ENCODE assay signal across 2 cellular contexts in the genomic region with DNA sequence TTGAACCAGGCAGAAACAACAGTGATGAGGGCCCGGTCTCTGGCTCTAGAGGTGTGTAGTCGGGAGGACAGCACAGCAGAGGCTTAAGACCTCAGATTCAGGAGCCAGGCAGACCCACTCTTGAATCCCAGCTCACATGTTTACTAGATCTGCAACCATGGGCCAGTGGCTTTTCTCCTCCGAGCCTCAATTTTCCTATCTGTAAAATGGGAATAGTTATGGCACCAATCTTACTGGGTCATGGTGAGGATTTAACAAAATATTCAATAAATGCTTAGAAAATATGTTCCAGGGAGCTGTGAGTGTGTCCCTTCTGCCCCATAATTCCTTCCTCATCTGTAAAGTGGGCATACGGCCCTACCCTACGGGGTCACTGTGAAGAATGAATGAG.
TF ChIP-seq lines count a peak whose summit lies in the region.

No MANE protein-coding gene starts in this region.

TF ChIP-seq in IMR-90, 13 proteins besides CTCF, POLR2A, EP300 and RAD21:
- no peak for TF ChIP-seq RCOR1 (IDR thresholded peaks at IDR 0.05; ENCODE audit: insufficient replicate concordance, low read length)
- no peak for TF ChIP-seq MAZ (IDR thresholded peaks at IDR 0.05; ENCODE audit: borderline replicate concordance, low read depth, low read length)
- TF ChIP-seq CEBPB (IDR thresholded peaks at IDR 0.05; ENCODE audit: low read depth, low read length): no peak
- TF ChIP-seq, protein P1, sequence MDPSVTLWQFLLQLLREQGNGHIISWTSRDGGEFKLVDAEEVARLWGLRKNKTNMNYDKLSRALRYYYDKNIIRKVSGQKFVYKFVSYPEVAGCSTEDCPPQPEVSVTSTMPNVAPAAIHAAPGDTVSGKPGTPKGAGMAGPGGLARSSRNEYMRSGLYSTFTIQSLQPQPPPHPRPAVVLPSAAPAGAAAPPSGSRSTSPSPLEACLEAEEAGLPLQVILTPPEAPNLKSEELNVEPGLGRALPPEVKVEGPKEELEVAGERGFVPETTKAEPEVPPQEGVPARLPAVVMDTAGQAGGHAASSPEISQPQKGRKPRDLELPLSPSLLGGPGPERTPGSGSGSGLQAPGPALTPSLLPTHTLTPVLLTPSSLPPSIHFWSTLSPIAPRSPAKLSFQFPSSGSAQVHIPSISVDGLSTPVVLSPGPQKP (IDR thresholded peaks at IDR 0.05; ENCODE audit: borderline replicate concordance, low read depth, low read length): no peak
- TF ChIP-seq RFX5 (IDR thresholded peaks at IDR 0.05; ENCODE audit: low read depth, low read length): no peak
- TF ChIP-seq SMC3 (IDR thresholded peaks at IDR 0.05; ENCODE audit: low read depth, low read length): no peak

TF ChIP-seq in K562, 482 proteins besides CTCF, POLR2A, EP300 and RAD21:
- TF ChIP-seq BCOR (IDR thresholded peaks at IDR 0.05) (peak; percentile 87), TCF7 (IDR thresholded peaks at IDR 0.05; ENCODE audit: borderline replicate concordance) (no peak), TFAM (CRISPR knock-in tag; conservative IDR thresholded peaks at IDR 0.05) (no peak), CEBPB (tag; IDR thresholded peaks at IDR 0.05) (no peak), HDAC3 (IDR thresholded peaks at IDR 0.05; ENCODE audit: borderline replicate concordance, partially characterized antibody) (no peak), RFX1 (IDR thresholded peaks at IDR 0.05) (no peak), CEBPG (CRISPR knock-in tag; IDR thresholded peaks at IDR 0.05) (no peak), CEBPG (tag; conservative IDR thresholded peaks at IDR 0.05 in 1 of 2, IDR thresholded peaks at IDR 0.05 in 1 of 2) (no peak), PURB (CRISPR knock-in tag; IDR thresholded peaks at IDR 0.05; ENCODE audit: low read depth) (no peak), ZNF695 (CRISPR knock-in tag; IDR thresholded peaks at IDR 0.05) (no peak), SMARCA5 (IDR thresholded peaks at IDR 0.05) (no peak), NONO (IDR thresholded peaks at IDR 0.05; ENCODE audit: low read depth in 2 of 2, low read length in 1 of 2) (no peak), ZNF316 (IDR thresholded peaks at IDR 0.05) (no peak), ZNF384 (IDR thresholded peaks at IDR 0.05; ENCODE audit: low read depth, low read length) (no peak), MCM7 (IDR thresholded peaks at IDR 0.05) (no peak), TARDBP (IDR thresholded peaks at IDR 0.05) (no peak), ZNF561 (CRISPR knock-in tag; conservative IDR thresholded peaks at IDR 0.05) (no peak), MYBL2 (IDR thresholded peaks at IDR 0.05; ENCODE audit: low read depth) (no peak), MYBL2 (CRISPR knock-in tag; IDR thresholded peaks at IDR 0.05; ENCODE audit: borderline replicate concordance) (no peak), KDM1A (IDR thresholded peaks at IDR 0.05) (peak; percentile 39 to 66; a peak in 2 of 4 replicates), ZBED1 (IDR thresholded peaks at IDR 0.05) (no peak), THRAP3 (IDR thresholded peaks at IDR 0.05; ENCODE audit: borderline replicate concordance) (no peak), ADNP (tag; IDR thresholded peaks at IDR 0.05) (peak; percentile 82), ZKSCAN1 (IDR thresholded peaks at IDR 0.05; ENCODE audit: low read depth, low read length) (no peak), NRF1 (conservative IDR thresholded peaks at IDR 0.05 in 1 of 2, IDR thresholded peaks at IDR 0.05 in 1 of 2) (no peak), XRCC3 (IDR thresholded peaks at IDR 0.05) (no peak), ZBTB17 (CRISPR knock-in tag; IDR thresholded peaks at IDR 0.05) (no peak), KLF16 (IDR thresholded peaks at IDR 0.05) (no peak), RBM25 (IDR thresholded peaks at IDR 0.05; ENCODE audit: low read depth, low read length, severe bottlenecking) (peak; percentile 82), HDAC2 (IDR thresholded peaks at IDR 0.05) (peak; percentile 52; the same call in 1 of the 2 replicates), RCOR1 (IDR thresholded peaks at IDR 0.05; ENCODE audit: borderline replicate concordance in 1 of 2, low read depth in 2 of 2, low read length in 2 of 2) (peak in 1 of 2 experiments; percentile 48; a peak in 1 of 4 replicates), SNRNP70 (optimal IDR thresholded peaks at IDR 0.05; ENCODE audit: low read depth, low read length) (no peak)
- TF ChIP-seq, protein P2, sequence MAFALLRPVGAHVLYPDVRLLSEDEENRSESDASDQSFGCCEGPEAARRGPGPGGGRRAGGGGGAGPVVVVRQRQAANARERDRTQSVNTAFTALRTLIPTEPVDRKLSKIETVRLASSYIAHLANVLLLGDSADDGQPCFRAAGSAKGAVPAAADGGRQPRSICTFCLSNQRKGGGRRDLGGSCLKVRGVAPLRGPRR (CRISPR knock-in tag; IDR thresholded peaks at IDR 0.05): no peak
- TF ChIP-seq, protein P3, sequence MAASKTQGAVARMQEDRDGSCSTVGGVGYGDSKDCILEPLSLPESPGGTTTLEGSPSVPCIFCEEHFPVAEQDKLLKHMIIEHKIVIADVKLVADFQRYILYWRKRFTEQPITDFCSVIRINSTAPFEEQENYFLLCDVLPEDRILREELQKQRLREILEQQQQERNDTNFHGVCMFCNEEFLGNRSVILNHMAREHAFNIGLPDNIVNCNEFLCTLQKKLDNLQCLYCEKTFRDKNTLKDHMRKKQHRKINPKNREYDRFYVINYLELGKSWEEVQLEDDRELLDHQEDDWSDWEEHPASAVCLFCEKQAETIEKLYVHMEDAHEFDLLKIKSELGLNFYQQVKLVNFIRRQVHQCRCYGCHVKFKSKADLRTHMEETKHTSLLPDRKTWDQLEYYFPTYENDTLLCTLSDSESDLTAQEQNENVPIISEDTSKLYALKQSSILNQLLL (CRISPR knock-in tag; IDR thresholded peaks at IDR 0.05; ENCODE audit: borderline replicate concordance): no peak
- TF ChIP-seq, protein P4, sequence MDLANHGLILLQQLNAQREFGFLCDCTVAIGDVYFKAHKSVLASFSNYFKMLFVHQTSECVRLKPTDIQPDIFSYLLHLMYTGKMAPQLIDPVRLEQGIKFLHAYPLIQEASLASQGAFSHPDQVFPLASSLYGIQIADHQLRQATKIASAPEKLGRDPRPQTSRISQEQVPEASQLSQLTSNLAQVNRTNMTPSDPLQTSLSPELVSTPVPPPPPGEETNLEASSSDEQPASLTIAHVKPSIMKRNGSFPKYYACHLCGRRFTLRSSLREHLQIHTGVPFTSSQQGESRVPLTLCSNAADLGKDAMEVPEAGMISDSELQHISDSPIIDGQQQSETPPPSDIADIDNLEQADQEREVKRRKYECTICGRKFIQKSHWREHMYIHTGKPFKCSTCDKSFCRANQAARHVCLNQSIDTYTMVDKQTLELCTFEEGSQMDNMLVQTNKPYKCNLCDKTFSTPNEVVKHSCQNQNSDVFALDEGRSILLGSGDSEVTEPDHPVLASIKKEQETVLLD (IDR thresholded peaks at IDR 0.05): no peak
- TF ChIP-seq, protein P5, sequence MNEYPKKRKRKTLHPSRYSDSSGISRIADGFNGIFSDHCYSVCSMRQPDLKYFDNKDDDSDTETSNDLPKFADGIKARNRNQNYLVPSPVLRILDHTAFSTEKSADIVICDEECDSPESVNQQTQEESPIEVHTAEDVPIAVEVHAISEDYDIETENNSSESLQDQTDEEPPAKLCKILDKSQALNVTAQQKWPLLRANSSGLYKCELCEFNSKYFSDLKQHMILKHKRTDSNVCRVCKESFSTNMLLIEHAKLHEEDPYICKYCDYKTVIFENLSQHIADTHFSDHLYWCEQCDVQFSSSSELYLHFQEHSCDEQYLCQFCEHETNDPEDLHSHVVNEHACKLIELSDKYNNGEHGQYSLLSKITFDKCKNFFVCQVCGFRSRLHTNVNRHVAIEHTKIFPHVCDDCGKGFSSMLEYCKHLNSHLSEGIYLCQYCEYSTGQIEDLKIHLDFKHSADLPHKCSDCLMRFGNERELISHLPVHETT (CRISPR knock-in tag; conservative IDR thresholded peaks at IDR 0.05 in 1 of 2, IDR thresholded peaks at IDR 0.05 in 1 of 2): no peak
- TF ChIP-seq, protein P6, sequence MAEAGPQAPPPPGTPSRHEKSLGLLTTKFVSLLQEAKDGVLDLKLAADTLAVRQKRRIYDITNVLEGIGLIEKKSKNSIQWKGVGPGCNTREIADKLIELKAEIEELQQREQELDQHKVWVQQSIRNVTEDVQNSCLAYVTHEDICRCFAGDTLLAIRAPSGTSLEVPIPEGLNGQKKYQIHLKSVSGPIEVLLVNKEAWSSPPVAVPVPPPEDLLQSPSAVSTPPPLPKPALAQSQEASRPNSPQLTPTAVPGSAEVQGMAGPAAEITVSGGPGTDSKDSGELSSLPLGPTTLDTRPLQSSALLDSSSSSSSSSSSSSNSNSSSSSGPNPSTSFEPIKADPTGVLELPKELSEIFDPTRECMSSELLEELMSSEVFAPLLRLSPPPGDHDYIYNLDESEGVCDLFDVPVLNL (CRISPR knock-in tag; IDR thresholded peaks at IDR 0.05; ENCODE audit: low read depth): no peak
- TF ChIP-seq, protein P7, sequence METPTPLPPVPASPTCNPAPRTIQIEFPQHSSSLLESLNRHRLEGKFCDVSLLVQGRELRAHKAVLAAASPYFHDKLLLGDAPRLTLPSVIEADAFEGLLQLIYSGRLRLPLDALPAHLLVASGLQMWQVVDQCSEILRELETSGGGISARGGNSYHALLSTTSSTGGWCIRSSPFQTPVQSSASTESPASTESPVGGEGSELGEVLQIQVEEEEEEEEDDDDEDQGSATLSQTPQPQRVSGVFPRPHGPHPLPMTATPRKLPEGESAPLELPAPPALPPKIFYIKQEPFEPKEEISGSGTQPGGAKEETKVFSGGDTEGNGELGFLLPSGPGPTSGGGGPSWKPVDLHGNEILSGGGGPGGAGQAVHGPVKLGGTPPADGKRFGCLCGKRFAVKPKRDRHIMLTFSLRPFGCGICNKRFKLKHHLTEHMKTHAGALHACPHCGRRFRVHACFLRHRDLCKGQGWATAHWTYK (CRISPR knock-in tag; IDR thresholded peaks at IDR 0.05): no peak
